In genomic region chr11:63179446-63180068, GRCh38 we compare ENCODE assay signal across 34 cellular contexts. TPM values are rescaled to one million over a fixed set of nuclear protein-coding genes. Genes with fewer than 3 reads are reported as not detected.
"Had no signal": no experiment of that assay in that cellular context is flagged by ENCODE, and none has a peak within 500 bp of the region (broad histone marks: within the 10 kb centered on the region; RNA-seq: fewer than 3 reads in every experiment).

No MANE protein-coding gene starts in this region.

- H3K36me3 Mint-ChIP-seq: activated naive CD4-positive, alpha-beta T cell treated with anti-CD3 and anti-CD28 coated beads, Interleukin-2, amount 10 ng/mL, durations not matched to agents 7 days and 5 days; activated naive CD8-positive, alpha-beta T cell treated with anti-CD3 and anti-CD28 coated beads, Interleukin-2, amount 10 ng/mL, durations not matched to agents 7 days and 5 days; mesothelial cell of epicardium; naive B cell; stimulated activated effector memory CD8-positive, alpha-beta T cell treated with anti-CD3 and anti-CD28 coated beads, Interleukin-12 subunit alpha, Interleukin-12 subunit beta, amount 100 ng/mL, for 72 hours had no signal

- H3K4me1 Mint-ChIP-seq: activated naive CD4-positive, alpha-beta T cell treated with anti-CD3 and anti-CD28 coated beads, Interleukin-2, amount 10 ng/mL, durations not matched to agents 7 days and 5 days; activated naive CD8-positive, alpha-beta T cell treated with anti-CD3 and anti-CD28 coated beads, Interleukin-2, amount 10 ng/mL, durations not matched to agents 7 days and 5 days; naive B cell; stimulated activated effector memory CD8-positive, alpha-beta T cell treated with anti-CD3 and anti-CD28 coated beads, Interleukin-12 subunit alpha, Interleukin-12 subunit beta, amount 100 ng/mL, for 72 hours had no signal

- H3K27ac Mint-ChIP-seq: activated naive CD4-positive, alpha-beta T cell treated with anti-CD3 and anti-CD28 coated beads, Interleukin-2, amount 10 ng/mL, durations not matched to agents 7 days and 5 days; activated naive CD8-positive, alpha-beta T cell treated with anti-CD3 and anti-CD28 coated beads, Interleukin-2, amount 10 ng/mL, durations not matched to agents 7 days and 5 days; effector memory CD8-positive, alpha-beta T cell; mesothelial cell of epicardium; naive B cell; stimulated activated effector memory CD8-positive, alpha-beta T cell treated with anti-CD3 and anti-CD28 coated beads, Interleukin-12 subunit alpha, Interleukin-12 subunit beta, amount 100 ng/mL, for 72 hours; stimulated activated naive CD8-positive, alpha-beta T cell treated with anti-CD3 and anti-CD28 coated beads, Interleukin-15, Interleukin-2, amounts not matched to agents 100 ng/mL and 50 ng/mL, for 24 hours had no signal

- H3K4me3 ChIP-seq: coronary artery, heart left ventricle, pancreas, prostate gland, sigmoid colon, thoracic aorta had no signal

- H3K27me3 ChIP-seq: brain microvascular endothelial cell, pancreas, sigmoid colon had no signal

- H3K9me3 ChIP-seq: pancreas, prostate gland, sigmoid colon, thoracic aorta had no signal

- H3K4me3 Mint-ChIP-seq: activated naive CD4-positive, alpha-beta T cell treated with anti-CD3 and anti-CD28 coated beads, Interleukin-2, amount 10 ng/mL, durations not matched to agents 7 days and 5 days; activated naive CD8-positive, alpha-beta T cell treated with anti-CD3 and anti-CD28 coated beads, Interleukin-2, amount 10 ng/mL, durations not matched to agents 7 days and 5 days; effector memory CD8-positive, alpha-beta T cell; mesothelial cell of epicardium; stimulated activated effector memory CD8-positive, alpha-beta T cell treated with anti-CD3 and anti-CD28 coated beads, Interleukin-12 subunit alpha, Interleukin-12 subunit beta, amount 100 ng/mL, for 72 hours; stimulated activated naive CD8-positive, alpha-beta T cell treated with anti-CD3 and anti-CD28 coated beads, Interleukin-15, Interleukin-2, amounts not matched to agents 100 ng/mL and 50 ng/mL, for 24 hours had no signal

- DNase-seq: activated CD4-positive, alpha-beta T cell treated with anti-CD3 and anti-CD28 coated beads for 48 hours; activated CD4-positive, alpha-beta T cell treated with anti-CD3 and anti-CD28 coated beads, Interleukin-2, amount 50 U/mL, for 48 hours; activated CD8-positive, alpha-beta memory T cell treated with anti-CD3 and anti-CD28 coated beads for 24 hours; activated effector memory CD4-positive, alpha-beta T cell treated with anti-CD3 and anti-CD28 coated beads, Interleukin-2, amount 50 U/mL, for 16 hours; activated naive CD4-positive, alpha-beta T cell treated with anti-CD3 and anti-CD28 coated beads, Interleukin-2, amount 10 ng/mL, durations not matched to agents 7 days and 5 days; activated naive CD8-positive, alpha-beta T cell treated with anti-CD3 and anti-CD28 coated beads, Interleukin-2, amount 10 ng/mL, durations not matched to agents 7 days and 5 days; brain microvascular endothelial cell; effector memory CD8-positive, alpha-beta T cell; foreskin keratinocyte; heart left ventricle; hypothalamus; left cardiac atrium; mammary epithelial cell; naive B cell; nucleus accumbens; pancreas; sigmoid colon; small intestine; stimulated activated CD4-positive, alpha-beta T cell treated with anti-CD3 and anti-CD28 coated beads, Interleukin-4, amount 100 ng/mL, for 24 hours; T-helper 9 cell; trophoblast cell had no signal

- H3K4me1 ChIP-seq: foreskin keratinocyte, heart left ventricle, pancreas, prostate gland, sigmoid colon had no signal

- H3K27ac ChIP-seq: brain microvascular endothelial cell, coronary artery, foreskin keratinocyte, heart left ventricle, pancreas, prostate gland, sigmoid colon, thoracic aorta, VCaP had no signal

- H3K9me3 Mint-ChIP-seq: activated naive CD4-positive, alpha-beta T cell treated with anti-CD3 and anti-CD28 coated beads, Interleukin-2, amount 10 ng/mL, durations not matched to agents 7 days and 5 days had no signal

- ATAC-seq: activated CD4-positive, CD25-positive, alpha-beta regulatory T cell treated with anti-CD3 and anti-CD28 coated beads, Interleukin-2, amount 50 U/mL, for 24 hours; effector memory CD8-positive, alpha-beta T cell; esophagus mucosa; foreskin keratinocyte; heart left ventricle; left cardiac atrium; pancreas; stimulated activated effector memory CD8-positive, alpha-beta T cell treated with anti-CD3 and anti-CD28 coated beads, Interleukin-12 subunit alpha, Interleukin-12 subunit beta, amount 100 ng/mL, for 72 hours had no signal

- H3K27me3 Mint-ChIP-seq: activated naive CD4-positive, alpha-beta T cell treated with anti-CD3 and anti-CD28 coated beads, Interleukin-2, amount 10 ng/mL, durations not matched to agents 7 days and 5 days had no signal

- H3K36me3 ChIP-seq: brain microvascular endothelial cell, heart left ventricle, pancreas, prostate gland, sigmoid colon, thoracic aorta had no signal

RNA-seq across cellular contexts. Expression of gene SLC22A24, which starts 35.5 kb away (rescaled TPM):
- total RNA-seq: activated naive CD8-positive, alpha-beta T cell treated with anti-CD3 and anti-CD28 coated beads, Interleukin-2, amount 10 ng/mL, durations not matched to agents 7 days and 5 days; astrocyte; cardiac septum; cerebellum; esophagus mucosa; foreskin keratinocyte; heart left ventricle; left cardiac atrium; mammary epithelial cell; mesothelial cell of epicardium; pancreas; prostate gland; sigmoid colon; subcutaneous adipose tissue; thoracic aorta had no signal
